8 cellular contexts compared by ENCODE assay signal in genomic region chr19:16897572-16898056, GRCh38. TPM values are rescaled to one million over a fixed set of nuclear protein-coding genes. Genes with fewer than 3 reads are reported as not detected.
A peak's percentile ranks its signal among the peaks of the same experiment; 100 is the strongest.
DNase-seq lines count a peak whose midpoint lies in the region; ATAC-seq and TF ChIP-seq lines count a peak whose summit lies in the region.

No MANE protein-coding gene starts in this region.

- WGBS in lung, 2 donors, result 5 to 25% methylated on average over 46 to 57 of the region's 57 CpGs

- no peak for TF ChIP-seq CTCF in cardiac fibroblast (IDR thresholded peaks at IDR 0.05; ENCODE audit: low read depth, low read length)
- no peak for TF ChIP-seq CTCF in lung (IDR thresholded peaks at IDR 0.05; ENCODE audit: control extremely low read depth, extremely low read depth)
- TF ChIP-seq CTCF in upper lobe of right lung (IDR thresholded peaks at IDR 0.05), result no peak
- no peak for TF ChIP-seq CTCF in GM10266 (IDR thresholded peaks at IDR 0.05; ENCODE audit: control insufficient read depth, insufficient read depth, low read depth, missing control alignments)

- no peaks in the 10 kb centered on the region for H3K27me3 ChIP-seq in lung (ENCODE audit: control insufficient read depth, insufficient read depth)
- H3K27me3 ChIP-seq in upper lobe of right lung, result no peaks in the 10 kb centered on the region

- peak overlapping the region; percentile 65 to 68 for H3K27ac ChIP-seq in lung (ENCODE audit: low read depth in 1 of 2, low read length in 1 of 2)
- peak overlapping the region; percentile 63 for H3K27ac ChIP-seq in upper lobe of right lung

- H3K9me3 ChIP-seq in lung (ENCODE audit: control insufficient read depth in 2 of 2, insufficient read depth in 1 of 2, low read length in 1 of 2), result no peaks in the 10 kb centered on the region
- H3K9me3 ChIP-seq in upper lobe of right lung, result no peaks in the 10 kb centered on the region

- peaks cover 0 to 3% of the 10 kb centered on the region in 2 donors for H3K4me1 ChIP-seq in lung (ENCODE audit: control insufficient read depth in 2 of 2, insufficient read depth in 2 of 2, low read length in 2 of 2)
- H3K4me1 ChIP-seq in upper lobe of right lung, result peaks cover 6% of the 10 kb centered on the region

- H3K36me3 ChIP-seq in lung (ENCODE audit: control insufficient read depth in 2 of 2, insufficient read depth in 2 of 2, low read length in 2 of 2) (peaks cover 0 to 2% of the 10 kb centered on the region in 2 donors), upper lobe of right lung (no peaks in the 10 kb centered on the region)

- ATAC-seq in GM19328 (IDR thresholded peaks at IDR 0.05; ENCODE audit: unreplicated experiment) (peak; percentile 22), HG03460 (IDR thresholded peaks at IDR 0.05; ENCODE audit: unreplicated experiment) (peak; percentile 3), lung (ENCODE audit: insufficient read depth, low FRiP score) (peak; percentile 9), upper lobe of right lung (peak; percentile 16), GM19395 (IDR thresholded peaks at IDR 0.05; ENCODE audit: unreplicated experiment) (no peak)

- intact Hi-C loops in upper lobe of right lung (cut with DNase I), result no loop called here

- H3K4me3 ChIP-seq in cardiac fibroblast (replicated peaks in 1 of 2; ENCODE audit: low read depth in 2 of 2, low read length in 2 of 2) (peak overlapping the region; percentile 44 to 60), lung (peak overlapping the region; percentile 28), upper lobe of right lung (peak overlapping the region; percentile 57)

- DNase-seq in cardiac fibroblast (ENCODE audit: low read depth in 2 of 2) (peak in 1 of 2 donors; percentile 26), lung (ENCODE audit: low spot score) (no peak), upper lobe of right lung (no peak), GM10266 (ENCODE audit: extremely low spot score) (no peak), GM19238 (ENCODE audit: insufficient read length, low spot score) (no peak)

RNA-seq across cellular contexts. Expression of gene F2RL3, which starts 8.8 kb away (rescaled TPM):
- 10 to 100 TPM in 1 of 2 donors, 1 to 10 TPM in 1; 5.8 to 76.8 TPM for total RNA-seq in lung
- 10 to 100 TPM; 45.2 to 60.8 TPM for polyA plus RNA-seq in lung
- 25.3 TPM for total RNA-seq in upper lobe of right lung
